15 cellular contexts compared by ENCODE assay signal in the genomic region with DNA sequence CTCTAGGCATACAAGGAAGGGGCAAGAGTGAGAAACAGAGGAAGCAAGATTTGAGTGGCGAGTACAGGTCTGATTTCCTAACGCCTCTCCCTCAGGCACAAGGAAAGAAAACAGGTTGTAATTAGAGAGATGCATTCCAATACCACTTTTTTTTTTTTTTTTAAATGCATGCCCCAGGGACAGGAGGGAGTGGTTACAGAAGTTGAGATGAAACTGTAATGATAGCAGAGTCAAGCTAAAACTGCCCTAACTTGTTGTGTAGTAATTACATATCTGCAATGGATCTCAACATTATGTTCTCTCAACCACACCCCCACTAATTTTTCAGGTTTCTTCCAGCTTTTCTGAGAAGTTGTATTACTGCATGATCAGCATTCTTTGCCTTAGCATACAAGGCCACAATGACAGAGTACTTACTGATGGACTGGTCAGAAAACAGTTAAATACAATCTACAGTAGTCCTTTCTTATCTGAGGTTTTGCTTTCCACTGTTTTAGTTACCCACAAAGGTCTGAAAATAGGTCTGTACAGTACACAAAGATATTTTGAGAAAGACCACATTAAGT. TPM values are rescaled to one million over a fixed set of nuclear protein-coding genes. Genes with fewer than 3 reads are reported as not detected.
DNase-seq lines count a peak whose midpoint lies in the region; ATAC-seq and FAIRE-seq lines count a peak whose summit lies in the region.
"Had no signal": no experiment of that assay in that cellular context is flagged by ENCODE, and none has a peak within 500 bp of the region (broad histone marks: within the 10 kb centered on the region; RNA-seq: fewer than 3 reads in every experiment).

No MANE protein-coding gene starts in this region.

- H3K27ac Mint-ChIP-seq in activated naive CD4-positive, alpha-beta T cell treated with anti-CD3 and anti-CD28 coated beads, Interleukin-2, amount 10 ng/mL, durations not matched to agents 7 days and 5 days, result peak overlapping the region; percentile 86
- peak overlapping the region; percentile 56 to 68 for H3K27ac Mint-ChIP-seq in T-cell
- peak overlapping the region; percentile 49 to 98 for H3K27ac Mint-ChIP-seq in effector memory CD8-positive, alpha-beta T cell
- H3K27ac Mint-ChIP-seq: memory B cell had no signal

- 33 to 74% (median 48%) methylated on average over 2 of the region's 2 CpGs for WGBS in small intestine, 3 donors

- ATAC-seq in T-cell (replicated peaks in 1 of 4), result no peak
- no peak for ATAC-seq in effector memory CD8-positive, alpha-beta T cell (replicated peaks)

- POLR2A ChIA-PET in T-cell (lab: Charles Lee), result no interaction called here

- H3K4me1 Mint-ChIP-seq in activated naive CD4-positive, alpha-beta T cell treated with anti-CD3 and anti-CD28 coated beads, Interleukin-2, amount 10 ng/mL, durations not matched to agents 7 days and 5 days, result peaks cover 78% of the 10 kb centered on the region
- H3K4me1 Mint-ChIP-seq in T-cell, result peaks cover 66 to 77% (median 72%) of the 10 kb centered on the region in 3 donors
- peaks cover 55 to 64% of the 10 kb centered on the region in 2 donors for H3K4me1 Mint-ChIP-seq in effector memory CD8-positive, alpha-beta T cell (ENCODE audit: low read depth in 2 of 2)

- no peak for FAIRE-seq in small intestine (lab: Jason Lieb, UNC)
- FAIRE-seq: frontal cortex had no signal

- no peaks in the 10 kb centered on the region for H3K27me3 Mint-ChIP-seq in activated naive CD4-positive, alpha-beta T cell treated with anti-CD3 and anti-CD28 coated beads, Interleukin-2, amount 10 ng/mL, durations not matched to agents 7 days and 5 days
- no peaks in the 10 kb centered on the region for H3K27me3 Mint-ChIP-seq in T-cell
- H3K27me3 Mint-ChIP-seq in effector memory CD8-positive, alpha-beta T cell, result no peaks in the 10 kb centered on the region
- H3K27me3 Mint-ChIP-seq: memory B cell had no signal

- peak overlapping the region; percentile 32 for H3K4me3 Mint-ChIP-seq in activated naive CD4-positive, alpha-beta T cell treated with anti-CD3 and anti-CD28 coated beads, Interleukin-2, amount 10 ng/mL, durations not matched to agents 7 days and 5 days
- H3K4me3 Mint-ChIP-seq in T-cell, result peak overlapping the region in 1 of 3 donors; percentile 58
- H3K4me3 Mint-ChIP-seq in effector memory CD8-positive, alpha-beta T cell, result peak overlapping the region; percentile 34 to 64
- H3K4me3 Mint-ChIP-seq: memory B cell had no signal

- no peak overlapping the region for H3K27ac ChIP-seq in small intestine (ENCODE audit: low read depth in 1 of 2, low read length in 1 of 2)
- H3K27ac ChIP-seq: SJSA1 had no signal

- in situ Hi-C loops in ACHN (cut with HindIII; ENCODE audit: low pct_ligation_motif_present, low pct_unique_long_range_greater_than_20kb, low sequenced_read_pairs), result no loop called here

- CTCF ChIA-PET in activated naive CD4-positive, alpha-beta T cell treated with anti-CD3 and anti-CD28 coated beads, Interleukin-2, amount 10 ng/mL, durations not matched to agents 7 days and 5 days (lab: Charles Lee), result interaction anchor here (4.0 kb wide), 1 partner anchor 42 kb away, joined by 16 read pairs; no protein-coding TSS in a partner anchor
- CTCF ChIA-PET in T-cell (lab: Charles Lee), result interaction anchor here (0.7 to 3.8 kb wide), 3 partner anchors 24 to 233 kb away, joined by 4 to 19 read pairs (median 11); no protein-coding TSS in a partner anchor

- no peak for DNase-seq in activated naive CD4-positive, alpha-beta T cell treated with anti-CD3 and anti-CD28 coated beads, Interleukin-2, amount 10 ng/mL, durations not matched to agents 7 days and 5 days
- DNase-seq in activated naive CD4-positive, alpha-beta T cell treated with anti-CD3 and anti-CD28 coated beads, Interleukin-2, amount 50 U/mL, for 16 hours, result no peak
- no peak for DNase-seq in T-cell
- no peak for DNase-seq in effector memory CD8-positive, alpha-beta T cell
- peak; percentile 38 for DNase-seq in small intestine
- no peak for DNase-seq in islet precursor cell
- no peak for DNase-seq in ACHN
- no peak for DNase-seq in HK-2 (ENCODE audit: unreplicated experiment)
- DNase-seq: activated T-cell treated with anti-CD3 and anti-CD28 coated beads, Interleukin-2, amount 50 U/mL, for 1 hour; effector CD4-positive, alpha-beta T cell; NCI-H1092 had no signal

- peaks cover 82% of the 10 kb centered on the region for H3K36me3 Mint-ChIP-seq in activated naive CD4-positive, alpha-beta T cell treated with anti-CD3 and anti-CD28 coated beads, Interleukin-2, amount 10 ng/mL, durations not matched to agents 7 days and 5 days
- H3K36me3 Mint-ChIP-seq in T-cell, result peaks cover 62% of the 10 kb centered on the region
- H3K36me3 Mint-ChIP-seq in effector memory CD8-positive, alpha-beta T cell (ENCODE audit: insufficient read depth), result peaks cover 85% of the 10 kb centered on the region

- H3K36me3 ChIP-seq in small intestine (ENCODE audit: control insufficient read depth in 2 of 2, insufficient read depth in 2 of 2, low read length in 2 of 2), result peaks cover 10 to 23% of the 10 kb centered on the region in 2 donors

- H3K27me3 ChIP-seq in small intestine (ENCODE audit: control insufficient read depth in 2 of 2, insufficient read depth in 2 of 2, low read length in 2 of 2), result no peaks in the 10 kb centered on the region
- H3K27me3 ChIP-seq: SJSA1 had no signal

- no peaks in the 10 kb centered on the region for H3K9me3 Mint-ChIP-seq in activated naive CD4-positive, alpha-beta T cell treated with anti-CD3 and anti-CD28 coated beads, Interleukin-2, amount 10 ng/mL, durations not matched to agents 7 days and 5 days
- H3K9me3 Mint-ChIP-seq in T-cell, result no peaks in the 10 kb centered on the region
- H3K9me3 Mint-ChIP-seq in effector memory CD8-positive, alpha-beta T cell, result no peaks in the 10 kb centered on the region
- H3K9me3 Mint-ChIP-seq: memory B cell had no signal

- H3K4me3 ChIP-seq in small intestine (ENCODE audit: low read depth in 1 of 2, low read length in 2 of 2), result no peak overlapping the region
- H3K4me3 ChIP-seq: SJSA1 had no signal

- H3K4me1 ChIP-seq in small intestine (ENCODE audit: control insufficient read depth in 2 of 2, insufficient read depth in 1 of 2, low read depth in 1 of 2, low read length in 1 of 2), result peaks cover 7 to 18% of the 10 kb centered on the region in 2 donors

- H3K9me3 ChIP-seq in small intestine (ENCODE audit: control insufficient read depth, low read depth), result no peaks in the 10 kb centered on the region
- H3K9me3 ChIP-seq: SJSA1 had no signal

RNA-seq across cellular contexts. Expression of a gene that starts 5.5 kb away (rescaled TPM):
- total RNA-seq in T-cell, result 10 to 100 TPM; 30.6 to 86.3 (median 33.4) TPM
- polyA plus RNA-seq in small intestine, result 10 to 100 TPM; 10.3 to 17.7 (median 11.3) TPM

RNA-seq across cellular contexts. Expression of a gene that starts 33.1 kb away (rescaled TPM):
- not detected for total RNA-seq in T-cell
- polyA plus RNA-seq in small intestine, result not detected
- total RNA-seq: H4, SJSA1 had no signal
